Comparison of ENCODE assay signal across 14 cellular contexts in genomic region chr20:35828434-35828833, GRCh38. TPM values are rescaled to one million over a fixed set of nuclear protein-coding genes. Genes with fewer than 3 reads are reported as not detected.
A peak's percentile ranks its signal among the peaks of the same experiment; 100 is the strongest.
DNase-seq lines count a peak whose midpoint lies in the region; ATAC-seq and TF ChIP-seq lines count a peak whose summit lies in the region.
"Had no signal": no experiment of that assay in that cellular context is flagged by ENCODE, and none has a peak within 500 bp of the region (broad histone marks: within the 10 kb centered on the region; RNA-seq: fewer than 3 reads in every experiment).

No MANE protein-coding gene starts in this region.

- in situ Hi-C loops in gastrocnemius medialis (cut with MboI; ENCODE audit: low sequenced_read_pairs in 4 of 4): no loop called here

- H3K4me3 ChIP-seq in LNCaP clone FGC (ENCODE audit: low read depth, low read length): no peak overlapping the region
- no peak overlapping the region for H3K4me3 ChIP-seq in adipocyte (ENCODE audit: low read length)
- no peak overlapping the region for H3K4me3 ChIP-seq in cardiac muscle cell
- no peak overlapping the region for H3K4me3 ChIP-seq in gastrocnemius medialis
- H3K4me3 ChIP-seq: sigmoid colon, upper lobe of left lung had no signal

- no peak overlapping the region for H3K9ac ChIP-seq in adipocyte (ENCODE audit: low read length)

- TF ChIP-seq CTCF in LNCaP clone FGC (IDR thresholded peaks at IDR 0.05; ENCODE audit: control insufficient read depth, extremely low read depth, insufficient read depth) (no peak), cardiac muscle cell (IDR thresholded peaks at IDR 0.05; ENCODE audit: low read depth, low read length) (no peak), gastrocnemius medialis (IDR thresholded peaks at IDR 0.05 in 4 of 5, conservative IDR thresholded peaks at IDR 0.05 in 1 of 5) (no peak)

- intact Hi-C loops in gastrocnemius medialis (cut with DNase I; ENCODE audit: low total_unique reads): loop anchor here (2.0 to 5.0 kb wide), 3 partner anchors 42 to 58 kb away; no protein-coding TSS in a partner anchor

- H3K27ac ChIP-seq in cardiac muscle cell (peak overlapping the region; percentile 82), gastrocnemius medialis (peak overlapping the region; percentile 78 to 91 (median 84))
- H3K27ac ChIP-seq: sigmoid colon, upper lobe of left lung had no signal

- peak; percentile 69 for DNase-seq in LNCaP clone FGC (ENCODE audit: low read depth)
- peak; percentile 9 for DNase-seq in adipocyte (ENCODE audit: low read depth)
- peak in 1 of 2 donors; percentile 70 for DNase-seq in cardiac muscle cell (ENCODE audit: low read depth in 1 of 2, low spot score in 1 of 2)
- DNase-seq in gastrocnemius medialis: peak; percentile 80 to 94
- no peak for DNase-seq in NCI-H2081 (lab: John Stamatoyannopoulos, UW)
- DNase-seq in stimulated activated CD4-positive, alpha-beta T cell treated with anti-CD3 and anti-CD28 coated beads, Interleukin-2, amount 100 ng/mL, for 24 hours: no peak
- no peak for DNase-seq in HPDE6-E6E7 (ENCODE audit: extremely low spot score)
- DNase-seq: AML-193; aorta; mesendoderm; NCI-H226; sigmoid colon; stimulated activated CD4-positive, alpha-beta T cell treated with anti-CD3 and anti-CD28 coated beads, Interleukin-4, amount 100 ng/mL, for 4 hours; upper lobe of left lung had no signal

- ATAC-seq in gastrocnemius medialis: peak; percentile 95 to 97

- TF ChIP-seq POLR2A in gastrocnemius medialis (IDR thresholded peaks at IDR 0.05): no peak

- H3K27me3 ChIP-seq in adipocyte (replicated peaks; ENCODE audit: control insufficient read depth, insufficient read depth, low read length): no peaks in the 10 kb centered on the region
- no peaks in the 10 kb centered on the region for H3K27me3 ChIP-seq in cardiac muscle cell
- no peaks in the 10 kb centered on the region for H3K27me3 ChIP-seq in gastrocnemius medialis
- H3K27me3 ChIP-seq: sigmoid colon, upper lobe of left lung had no signal

- H3K36me3 ChIP-seq in adipocyte (ENCODE audit: control insufficient read depth, insufficient read depth, low read length, severe bottlenecking): peaks cover 7% of the 10 kb centered on the region
- no peaks in the 10 kb centered on the region for H3K36me3 ChIP-seq in cardiac muscle cell
- H3K36me3 ChIP-seq in gastrocnemius medialis: no peaks in the 10 kb centered on the region
- H3K36me3 ChIP-seq: sigmoid colon had no signal

- H3K9me3 ChIP-seq in adipocyte (ENCODE audit: control insufficient read depth, low read length) (no peaks in the 10 kb centered on the region), cardiac muscle cell (ENCODE audit: low read depth) (no peaks in the 10 kb centered on the region), gastrocnemius medialis (no peaks in the 10 kb centered on the region)
- H3K9me3 ChIP-seq: sigmoid colon, upper lobe of left lung had no signal

- H3K4me1 ChIP-seq in adipocyte (ENCODE audit: control insufficient read depth, insufficient read depth, low read length) (peaks cover 8% of the 10 kb centered on the region), cardiac muscle cell (ENCODE audit: low read depth) (peaks cover 14% of the 10 kb centered on the region), gastrocnemius medialis (peaks cover 32 to 34% of the 10 kb centered on the region in 2 donors)
- H3K4me1 ChIP-seq: upper lobe of left lung had no signal

RNA-seq across cellular contexts. Expression of gene PHF20, which starts 56.6 kb away (rescaled TPM):
- 42.0 and 42.6 TPM in 2 replicates for total RNA-seq in cardiac muscle cell
- 44.6 and 49.6 TPM in 2 replicates for polyA plus RNA-seq in cardiac muscle cell
- 10 to 100 TPM; 72.6 to 91.9 (median 82.2) TPM for total RNA-seq in gastrocnemius medialis

Comparison
In these comparisons a context has a peak if more than half of its experiments do, and no peak if none do; other contexts are left out.
1. DNase-seq: peak in LNCaP clone FGC (single experiment), adipocyte (single experiment) and gastrocnemius medialis (2 of 2); none in NCI-H2081 (0 of 2), stimulated activated CD4-positive, alpha-beta T cell treated with anti-CD3 and anti-CD28 coated beads, Interleukin-2, amount 100 ng/mL, for 24 hours (0 of 2) and HPDE6-E6E7 (single experiment).